1 cellular context compared by ENCODE assay signal in the genomic region with DNA sequence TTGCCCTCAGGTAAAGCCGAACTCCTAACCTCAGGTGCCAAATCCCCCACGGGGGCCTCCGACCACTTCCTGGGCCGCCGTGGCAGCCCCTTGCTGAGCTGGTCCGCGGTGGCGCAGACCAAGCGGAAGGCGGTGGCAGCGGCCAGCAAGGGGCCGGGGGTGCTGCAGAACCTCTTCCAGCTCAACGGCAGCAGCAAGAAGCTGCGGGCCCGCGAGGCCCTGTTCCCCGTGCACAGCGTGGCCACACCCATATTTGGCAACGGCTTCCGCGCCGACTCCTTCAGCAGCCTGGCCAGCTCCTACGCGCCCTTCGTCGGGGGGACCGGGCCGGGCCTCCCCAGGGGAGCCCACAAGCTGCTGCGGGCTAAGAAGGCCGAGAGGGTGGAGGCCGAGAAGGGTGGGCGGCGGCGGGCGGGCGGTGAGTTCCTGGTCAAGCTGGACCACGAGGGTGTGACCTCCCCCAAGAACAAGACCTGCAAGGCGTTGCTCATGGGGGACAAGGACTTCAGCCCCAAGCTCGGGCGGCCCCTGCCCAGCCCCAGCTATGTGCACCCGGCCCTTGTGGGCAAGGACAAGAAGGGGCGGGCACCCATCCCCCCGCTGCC.
TF ChIP-seq lines count a peak whose summit lies in the region.

No MANE protein-coding gene starts in this region.

TF ChIP-seq in K562, 482 proteins besides CTCF, POLR2A, EP300 and RAD21 (continued from another document and continues in another):
- TF ChIP-seq, protein P1, sequence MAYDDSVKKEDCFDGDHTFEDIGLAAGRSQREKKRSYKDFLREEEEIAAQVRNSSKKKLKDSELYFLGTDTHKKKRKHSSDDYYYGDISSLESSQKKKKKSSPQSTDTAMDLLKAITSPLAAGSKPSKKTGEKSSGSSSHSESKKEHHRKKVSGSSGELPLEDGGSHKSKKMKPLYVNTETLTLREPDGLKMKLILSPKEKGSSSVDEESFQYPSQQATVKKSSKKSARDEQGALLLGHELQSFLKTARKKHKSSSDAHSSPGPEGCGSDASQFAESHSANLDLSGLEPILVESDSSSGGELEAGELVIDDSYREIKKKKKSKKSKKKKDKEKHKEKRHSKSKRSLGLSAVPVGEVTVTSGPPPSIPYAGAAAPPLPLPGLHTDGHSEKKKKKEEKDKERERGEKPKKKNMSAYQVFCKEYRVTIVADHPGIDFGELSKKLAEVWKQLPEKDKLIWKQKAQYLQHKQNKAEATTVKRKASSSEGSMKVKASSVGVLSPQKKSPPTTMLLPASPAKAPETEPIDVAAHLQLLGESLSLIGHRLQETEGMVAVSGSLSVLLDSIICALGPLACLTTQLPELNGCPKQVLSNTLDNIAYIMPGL (CRISPR knock-in tag; IDR thresholded peaks at IDR 0.05), result no peak
- TF ChIP-seq PHF8 (IDR thresholded peaks at IDR 0.05; ENCODE audit: borderline replicate concordance, low read length), result peak; percentile 14; the same call in 1 of the 2 replicates
- TF ChIP-seq, protein P2, sequence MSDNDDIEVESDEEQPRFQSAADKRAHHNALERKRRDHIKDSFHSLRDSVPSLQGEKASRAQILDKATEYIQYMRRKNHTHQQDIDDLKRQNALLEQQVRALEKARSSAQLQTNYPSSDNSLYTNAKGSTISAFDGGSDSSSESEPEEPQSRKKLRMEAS (CRISPR knock-in tag; IDR thresholded peaks at IDR 0.05), result peak; percentile 47; the same call in 1 of the 2 replicates
- TF ChIP-seq OTX1 (CRISPR knock-in tag; IDR thresholded peaks at IDR 0.05), result no peak
- TF ChIP-seq ZNF696 (CRISPR knock-in tag; conservative IDR thresholded peaks at IDR 0.05), result no peak
- peak; percentile 73 for TF ChIP-seq ZFP36 (IDR thresholded peaks at IDR 0.05; ENCODE audit: low read depth, low read length, partially characterized antibody)
- TF ChIP-seq, protein P3, sequence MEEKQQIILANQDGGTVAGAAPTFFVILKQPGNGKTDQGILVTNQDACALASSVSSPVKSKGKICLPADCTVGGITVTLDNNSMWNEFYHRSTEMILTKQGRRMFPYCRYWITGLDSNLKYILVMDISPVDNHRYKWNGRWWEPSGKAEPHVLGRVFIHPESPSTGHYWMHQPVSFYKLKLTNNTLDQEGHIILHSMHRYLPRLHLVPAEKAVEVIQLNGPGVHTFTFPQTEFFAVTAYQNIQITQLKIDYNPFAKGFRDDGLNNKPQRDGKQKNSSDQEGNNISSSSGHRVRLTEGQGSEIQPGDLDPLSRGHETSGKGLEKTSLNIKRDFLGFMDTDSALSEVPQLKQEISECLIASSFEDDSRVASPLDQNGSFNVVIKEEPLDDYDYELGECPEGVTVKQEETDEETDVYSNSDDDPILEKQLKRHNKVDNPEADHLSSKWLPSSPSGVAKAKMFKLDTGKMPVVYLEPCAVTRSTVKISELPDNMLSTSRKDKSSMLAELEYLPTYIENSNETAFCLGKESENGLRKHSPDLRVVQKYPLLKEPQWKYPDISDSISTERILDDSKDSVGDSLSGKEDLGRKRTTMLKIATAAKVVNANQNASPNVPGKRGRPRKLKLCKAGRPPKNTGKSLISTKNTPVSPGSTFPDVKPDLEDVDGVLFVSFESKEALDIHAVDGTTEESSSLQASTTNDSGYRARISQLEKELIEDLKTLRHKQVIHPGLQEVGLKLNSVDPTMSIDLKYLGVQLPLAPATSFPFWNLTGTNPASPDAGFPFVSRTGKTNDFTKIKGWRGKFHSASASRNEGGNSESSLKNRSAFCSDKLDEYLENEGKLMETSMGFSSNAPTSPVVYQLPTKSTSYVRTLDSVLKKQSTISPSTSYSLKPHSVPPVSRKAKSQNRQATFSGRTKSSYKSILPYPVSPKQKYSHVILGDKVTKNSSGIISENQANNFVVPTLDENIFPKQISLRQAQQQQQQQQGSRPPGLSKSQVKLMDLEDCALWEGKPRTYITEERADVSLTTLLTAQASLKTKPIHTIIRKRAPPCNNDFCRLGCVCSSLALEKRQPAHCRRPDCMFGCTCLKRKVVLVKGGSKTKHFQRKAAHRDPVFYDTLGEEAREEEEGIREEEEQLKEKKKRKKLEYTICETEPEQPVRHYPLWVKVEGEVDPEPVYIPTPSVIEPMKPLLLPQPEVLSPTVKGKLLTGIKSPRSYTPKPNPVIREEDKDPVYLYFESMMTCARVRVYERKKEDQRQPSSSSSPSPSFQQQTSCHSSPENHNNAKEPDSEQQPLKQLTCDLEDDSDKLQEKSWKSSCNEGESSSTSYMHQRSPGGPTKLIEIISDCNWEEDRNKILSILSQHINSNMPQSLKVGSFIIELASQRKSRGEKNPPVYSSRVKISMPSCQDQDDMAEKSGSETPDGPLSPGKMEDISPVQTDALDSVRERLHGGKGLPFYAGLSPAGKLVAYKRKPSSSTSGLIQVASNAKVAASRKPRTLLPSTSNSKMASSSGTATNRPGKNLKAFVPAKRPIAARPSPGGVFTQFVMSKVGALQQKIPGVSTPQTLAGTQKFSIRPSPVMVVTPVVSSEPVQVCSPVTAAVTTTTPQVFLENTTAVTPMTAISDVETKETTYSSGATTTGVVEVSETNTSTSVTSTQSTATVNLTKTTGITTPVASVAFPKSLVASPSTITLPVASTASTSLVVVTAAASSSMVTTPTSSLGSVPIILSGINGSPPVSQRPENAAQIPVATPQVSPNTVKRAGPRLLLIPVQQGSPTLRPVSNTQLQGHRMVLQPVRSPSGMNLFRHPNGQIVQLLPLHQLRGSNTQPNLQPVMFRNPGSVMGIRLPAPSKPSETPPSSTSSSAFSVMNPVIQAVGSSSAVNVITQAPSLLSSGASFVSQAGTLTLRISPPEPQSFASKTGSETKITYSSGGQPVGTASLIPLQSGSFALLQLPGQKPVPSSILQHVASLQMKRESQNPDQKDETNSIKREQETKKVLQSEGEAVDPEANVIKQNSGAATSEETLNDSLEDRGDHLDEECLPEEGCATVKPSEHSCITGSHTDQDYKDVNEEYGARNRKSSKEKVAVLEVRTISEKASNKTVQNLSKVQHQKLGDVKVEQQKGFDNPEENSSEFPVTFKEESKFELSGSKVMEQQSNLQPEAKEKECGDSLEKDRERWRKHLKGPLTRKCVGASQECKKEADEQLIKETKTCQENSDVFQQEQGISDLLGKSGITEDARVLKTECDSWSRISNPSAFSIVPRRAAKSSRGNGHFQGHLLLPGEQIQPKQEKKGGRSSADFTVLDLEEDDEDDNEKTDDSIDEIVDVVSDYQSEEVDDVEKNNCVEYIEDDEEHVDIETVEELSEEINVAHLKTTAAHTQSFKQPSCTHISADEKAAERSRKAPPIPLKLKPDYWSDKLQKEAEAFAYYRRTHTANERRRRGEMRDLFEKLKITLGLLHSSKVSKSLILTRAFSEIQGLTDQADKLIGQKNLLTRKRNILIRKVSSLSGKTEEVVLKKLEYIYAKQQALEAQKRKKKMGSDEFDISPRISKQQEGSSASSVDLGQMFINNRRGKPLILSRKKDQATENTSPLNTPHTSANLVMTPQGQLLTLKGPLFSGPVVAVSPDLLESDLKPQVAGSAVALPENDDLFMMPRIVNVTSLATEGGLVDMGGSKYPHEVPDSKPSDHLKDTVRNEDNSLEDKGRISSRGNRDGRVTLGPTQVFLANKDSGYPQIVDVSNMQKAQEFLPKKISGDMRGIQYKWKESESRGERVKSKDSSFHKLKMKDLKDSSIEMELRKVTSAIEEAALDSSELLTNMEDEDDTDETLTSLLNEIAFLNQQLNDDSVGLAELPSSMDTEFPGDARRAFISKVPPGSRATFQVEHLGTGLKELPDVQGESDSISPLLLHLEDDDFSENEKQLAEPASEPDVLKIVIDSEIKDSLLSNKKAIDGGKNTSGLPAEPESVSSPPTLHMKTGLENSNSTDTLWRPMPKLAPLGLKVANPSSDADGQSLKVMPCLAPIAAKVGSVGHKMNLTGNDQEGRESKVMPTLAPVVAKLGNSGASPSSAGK (IDR thresholded peaks at IDR 0.05), result 0 out of 2 replicates have a peak, but pooled peaks have one; percentile 48
- TF ChIP-seq ZNF75A (CRISPR knock-in tag; IDR thresholded peaks at IDR 0.05), result no peak
- peak; percentile 47; the same call in 1 of the 2 replicates for TF ChIP-seq CXXC5 (CRISPR knock-in tag; IDR thresholded peaks at IDR 0.05)
- TF ChIP-seq ZNF23 (CRISPR knock-in tag; IDR thresholded peaks at IDR 0.05), result no peak
- TF ChIP-seq, protein P4, sequence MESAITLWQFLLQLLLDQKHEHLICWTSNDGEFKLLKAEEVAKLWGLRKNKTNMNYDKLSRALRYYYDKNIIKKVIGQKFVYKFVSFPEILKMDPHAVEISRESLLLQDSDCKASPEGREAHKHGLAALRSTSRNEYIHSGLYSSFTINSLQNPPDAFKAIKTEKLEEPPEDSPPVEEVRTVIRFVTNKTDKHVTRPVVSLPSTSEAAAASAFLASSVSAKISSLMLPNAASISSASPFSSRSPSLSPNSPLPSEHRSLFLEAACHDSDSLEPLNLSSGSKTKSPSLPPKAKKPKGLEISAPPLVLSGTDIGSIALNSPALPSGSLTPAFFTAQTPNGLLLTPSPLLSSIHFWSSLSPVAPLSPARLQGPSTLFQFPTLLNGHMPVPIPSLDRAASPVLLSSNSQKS (CRISPR knock-in tag; IDR thresholded peaks at IDR 0.05), result no peak
- TF ChIP-seq MED1 (CRISPR knock-in tag; IDR thresholded peaks at IDR 0.05; ENCODE audit: borderline replicate concordance), result no peak
- peak; percentile 53 for TF ChIP-seq ZFX (CRISPR knock-in tag; IDR thresholded peaks at IDR 0.05)
- no peak for TF ChIP-seq RBM39 (optimal IDR thresholded peaks at IDR 0.05; ENCODE audit: low read depth, low read length)
- TF ChIP-seq, protein P5, sequence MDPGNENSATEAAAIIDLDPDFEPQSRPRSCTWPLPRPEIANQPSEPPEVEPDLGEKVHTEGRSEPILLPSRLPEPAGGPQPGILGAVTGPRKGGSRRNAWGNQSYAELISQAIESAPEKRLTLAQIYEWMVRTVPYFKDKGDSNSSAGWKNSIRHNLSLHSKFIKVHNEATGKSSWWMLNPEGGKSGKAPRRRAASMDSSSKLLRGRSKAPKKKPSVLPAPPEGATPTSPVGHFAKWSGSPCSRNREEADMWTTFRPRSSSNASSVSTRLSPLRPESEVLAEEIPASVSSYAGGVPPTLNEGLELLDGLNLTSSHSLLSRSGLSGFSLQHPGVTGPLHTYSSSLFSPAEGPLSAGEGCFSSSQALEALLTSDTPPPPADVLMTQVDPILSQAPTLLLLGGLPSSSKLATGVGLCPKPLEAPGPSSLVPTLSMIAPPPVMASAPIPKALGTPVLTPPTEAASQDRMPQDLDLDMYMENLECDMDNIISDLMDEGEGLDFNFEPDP (CRISPR knock-in tag; IDR thresholded peaks at IDR 0.05), result no peak
- TF ChIP-seq, protein P6, sequence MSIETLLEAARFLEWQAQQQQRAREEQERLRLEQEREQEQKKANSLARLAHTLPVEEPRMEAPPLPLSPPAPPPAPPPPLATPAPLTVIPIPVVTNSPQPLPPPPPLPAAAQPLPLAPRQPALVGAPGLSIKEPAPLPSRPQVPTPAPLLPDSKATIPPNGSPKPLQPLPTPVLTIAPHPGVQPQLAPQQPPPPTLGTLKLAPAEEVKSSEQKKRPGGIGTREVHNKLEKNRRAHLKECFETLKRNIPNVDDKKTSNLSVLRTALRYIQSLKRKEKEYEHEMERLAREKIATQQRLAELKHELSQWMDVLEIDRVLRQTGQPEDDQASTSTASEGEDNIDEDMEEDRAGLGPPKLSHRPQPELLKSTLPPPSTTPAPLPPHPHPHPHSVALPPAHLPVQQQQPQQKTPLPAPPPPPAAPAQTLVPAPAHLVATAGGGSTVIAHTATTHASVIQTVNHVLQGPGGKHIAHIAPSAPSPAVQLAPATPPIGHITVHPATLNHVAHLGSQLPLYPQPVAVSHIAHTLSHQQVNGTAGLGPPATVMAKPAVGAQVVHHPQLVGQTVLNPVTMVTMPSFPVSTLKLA (conservative IDR thresholded peaks at IDR 0.05), result no peak
- TF ChIP-seq, protein P7, sequence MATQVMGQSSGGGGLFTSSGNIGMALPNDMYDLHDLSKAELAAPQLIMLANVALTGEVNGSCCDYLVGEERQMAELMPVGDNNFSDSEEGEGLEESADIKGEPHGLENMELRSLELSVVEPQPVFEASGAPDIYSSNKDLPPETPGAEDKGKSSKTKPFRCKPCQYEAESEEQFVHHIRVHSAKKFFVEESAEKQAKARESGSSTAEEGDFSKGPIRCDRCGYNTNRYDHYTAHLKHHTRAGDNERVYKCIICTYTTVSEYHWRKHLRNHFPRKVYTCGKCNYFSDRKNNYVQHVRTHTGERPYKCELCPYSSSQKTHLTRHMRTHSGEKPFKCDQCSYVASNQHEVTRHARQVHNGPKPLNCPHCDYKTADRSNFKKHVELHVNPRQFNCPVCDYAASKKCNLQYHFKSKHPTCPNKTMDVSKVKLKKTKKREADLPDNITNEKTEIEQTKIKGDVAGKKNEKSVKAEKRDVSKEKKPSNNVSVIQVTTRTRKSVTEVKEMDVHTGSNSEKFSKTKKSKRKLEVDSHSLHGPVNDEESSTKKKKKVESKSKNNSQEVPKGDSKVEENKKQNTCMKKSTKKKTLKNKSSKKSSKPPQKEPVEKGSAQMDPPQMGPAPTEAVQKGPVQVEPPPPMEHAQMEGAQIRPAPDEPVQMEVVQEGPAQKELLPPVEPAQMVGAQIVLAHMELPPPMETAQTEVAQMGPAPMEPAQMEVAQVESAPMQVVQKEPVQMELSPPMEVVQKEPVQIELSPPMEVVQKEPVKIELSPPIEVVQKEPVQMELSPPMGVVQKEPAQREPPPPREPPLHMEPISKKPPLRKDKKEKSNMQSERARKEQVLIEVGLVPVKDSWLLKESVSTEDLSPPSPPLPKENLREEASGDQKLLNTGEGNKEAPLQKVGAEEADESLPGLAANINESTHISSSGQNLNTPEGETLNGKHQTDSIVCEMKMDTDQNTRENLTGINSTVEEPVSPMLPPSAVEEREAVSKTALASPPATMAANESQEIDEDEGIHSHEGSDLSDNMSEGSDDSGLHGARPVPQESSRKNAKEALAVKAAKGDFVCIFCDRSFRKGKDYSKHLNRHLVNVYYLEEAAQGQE (CRISPR knock-in tag; IDR thresholded peaks at IDR 0.05; ENCODE audit: low read depth), result no peak
- TF ChIP-seq YY1 (IDR thresholded peaks at IDR 0.05; ENCODE audit: borderline replicate concordance in 1 of 3, control insufficient read depth in 1 of 3, extremely low read depth in 1 of 3, insufficient read depth in 3 of 3, insufficient read length in 1 of 3, insufficient replicate concordance in 2 of 3, low read depth in 1 of 3, low read length in 2 of 3), result peak in 1 of 3 experiments; percentile 15
- TF ChIP-seq KLF1 (tag; IDR thresholded peaks at IDR 0.05), result 0 out of 2 replicates have a peak, but pooled peaks have one; percentile 15
- TF ChIP-seq HMG20B (CRISPR knock-in tag; IDR thresholded peaks at IDR 0.05), result no peak
- TF ChIP-seq, protein P8, sequence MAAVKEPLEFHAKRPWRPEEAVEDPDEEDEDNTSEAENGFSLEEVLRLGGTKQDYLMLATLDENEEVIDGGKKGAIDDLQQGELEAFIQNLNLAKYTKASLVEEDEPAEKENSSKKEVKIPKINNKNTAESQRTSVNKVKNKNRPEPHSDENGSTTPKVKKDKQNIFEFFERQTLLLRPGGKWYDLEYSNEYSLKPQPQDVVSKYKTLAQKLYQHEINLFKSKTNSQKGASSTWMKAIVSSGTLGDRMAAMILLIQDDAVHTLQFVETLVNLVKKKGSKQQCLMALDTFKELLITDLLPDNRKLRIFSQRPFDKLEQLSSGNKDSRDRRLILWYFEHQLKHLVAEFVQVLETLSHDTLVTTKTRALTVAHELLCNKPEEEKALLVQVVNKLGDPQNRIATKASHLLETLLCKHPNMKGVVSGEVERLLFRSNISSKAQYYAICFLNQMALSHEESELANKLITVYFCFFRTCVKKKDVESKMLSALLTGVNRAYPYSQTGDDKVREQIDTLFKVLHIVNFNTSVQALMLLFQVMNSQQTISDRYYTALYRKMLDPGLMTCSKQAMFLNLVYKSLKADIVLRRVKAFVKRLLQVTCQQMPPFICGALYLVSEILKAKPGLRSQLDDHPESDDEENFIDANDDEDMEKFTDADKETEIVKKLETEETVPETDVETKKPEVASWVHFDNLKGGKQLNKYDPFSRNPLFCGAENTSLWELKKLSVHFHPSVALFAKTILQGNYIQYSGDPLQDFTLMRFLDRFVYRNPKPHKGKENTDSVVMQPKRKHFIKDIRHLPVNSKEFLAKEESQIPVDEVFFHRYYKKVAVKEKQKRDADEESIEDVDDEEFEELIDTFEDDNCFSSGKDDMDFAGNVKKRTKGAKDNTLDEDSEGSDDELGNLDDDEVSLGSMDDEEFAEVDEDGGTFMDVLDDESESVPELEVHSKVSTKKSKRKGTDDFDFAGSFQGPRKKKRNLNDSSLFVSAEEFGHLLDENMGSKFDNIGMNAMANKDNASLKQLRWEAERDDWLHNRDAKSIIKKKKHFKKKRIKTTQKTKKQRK (IDR thresholded peaks at IDR 0.05; ENCODE audit: borderline replicate concordance, low read depth, low read length), result no peak
- TF ChIP-seq SRF (CRISPR knock-in tag; IDR thresholded peaks at IDR 0.05), result peak; percentile 86 to 99
- no peak for TF ChIP-seq ATF7 (IDR thresholded peaks at IDR 0.05)
